In the genomic region with DNA sequence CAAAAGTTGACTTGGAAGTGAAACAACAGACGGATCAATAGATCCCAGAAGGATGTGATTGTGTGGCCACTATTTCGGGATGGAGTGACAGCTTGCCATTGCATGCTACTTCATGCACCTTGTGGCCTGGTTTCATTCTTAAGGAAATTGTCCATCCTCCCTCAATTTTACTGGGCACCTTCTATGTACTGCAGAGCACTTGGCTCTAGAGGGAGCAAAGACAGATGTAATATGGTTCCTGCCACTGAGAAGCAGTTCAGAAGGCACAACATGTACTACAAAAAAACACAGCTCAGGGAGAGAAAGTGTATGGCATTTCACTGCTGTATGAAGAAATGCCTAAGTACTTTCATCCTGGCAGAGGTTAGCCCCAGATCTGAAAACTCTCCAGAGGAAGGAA, we compare ENCODE assay signal across 21 cellular contexts.
"Had no signal": no experiment of that assay in that cellular context is flagged by ENCODE, and none has a peak within 500 bp of the region (broad histone marks: within the 10 kb centered on the region; RNA-seq: fewer than 3 reads in every experiment).

No MANE protein-coding gene starts in this region.

- FAIRE-seq: astrocyte, colon, endothelial cell of umbilical vein, frontal cortex had no signal

- H3K27me3 ChIP-seq: upper lobe of left lung had no signal

- H3K4me3 ChIP-seq: prostate gland, upper lobe of left lung had no signal

- H3K36me3 ChIP-seq: prostate gland, upper lobe of left lung had no signal

- H3K9me3 ChIP-seq: prostate gland, upper lobe of left lung had no signal

- DNase-seq: activated B cell treated with CpG ODN at 0.5 μM for 24 hours; activated CD4-positive, alpha-beta T cell treated with anti-CD3 and anti-CD28 coated beads for 36 hours; activated CD4-positive, alpha-beta T cell treated with anti-CD3 and anti-CD28 coated beads, Interleukin-2, amount 50 U/mL, for 48 hours; activated CD8-positive, alpha-beta memory T cell treated with anti-CD3 and anti-CD28 coated beads, Interleukin-2, amount 50 U/mL, for 48 hours; activated naive CD4-positive, alpha-beta T cell treated with Interleukin-2 at 50 U/mL for 16 hours; activated naive CD8-positive, alpha-beta T cell treated with anti-CD3 and anti-CD28 coated beads for 36 hours; activated T-cell treated with anti-CD3 and anti-CD28 coated beads, Interleukin-2, amount 50 U/mL, for 4 hours; effector memory CD4-positive, alpha-beta T cell; head of caudate nucleus; hypothalamus; stimulated activated CD4-positive, alpha-beta T cell treated with anti-CD3 and anti-CD28 coated beads, Interleukin-4, amount 100 ng/mL, for 1 hour; stimulated activated naive CD4-positive, alpha-beta T cell treated with Interleukin-2 at 50 U/mL for 16 hours; T1000; upper lobe of left lung had no signal

- H3K4me1 ChIP-seq: prostate gland had no signal

- ATAC-seq: activated CD4-positive, alpha-beta T cell treated with anti-CD3 and anti-CD28 coated beads for 36 hours; activated T-cell treated with anti-CD3 and anti-CD28 coated beads, Interleukin-2, amount 50 U/mL, for 4 hours; esophagus mucosa; natural killer cell treated with Interleukin-12 subunit alpha and Interleukin-12 subunit beta and Interleukin-15 and Interleukin-18, amount 100 ng/mL, for 72 hours had no signal

- H3K27ac ChIP-seq: prostate gland, upper lobe of left lung had no signal
